Comparison of ENCODE assay signal across 1 cellular context in the genomic region with DNA sequence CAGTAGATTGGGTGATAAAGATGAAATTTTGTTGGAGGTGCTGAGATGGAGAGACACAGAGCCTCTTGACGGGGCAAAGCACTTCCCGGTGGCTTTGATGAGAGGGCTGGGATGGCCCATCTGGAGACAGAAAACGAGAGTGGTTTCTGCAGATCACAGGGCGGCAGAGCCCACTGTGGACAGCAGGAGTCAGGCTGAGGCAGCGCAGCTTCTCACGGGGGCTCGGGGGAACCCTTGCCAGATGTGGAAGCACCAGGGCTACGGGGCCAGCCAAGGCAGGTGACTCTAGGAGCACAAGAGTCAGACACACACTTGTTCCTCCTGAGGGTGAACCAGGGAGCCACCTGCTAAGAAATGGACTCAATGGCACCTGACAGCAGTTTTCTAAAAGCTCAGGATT.
TF ChIP-seq lines count a peak whose summit lies in the region.

No MANE protein-coding gene starts in this region.

TF ChIP-seq in WTC11, 78 proteins besides CTCF, POLR2A, EP300 and RAD21 (continued from another document):
- TF ChIP-seq, protein P1, sequence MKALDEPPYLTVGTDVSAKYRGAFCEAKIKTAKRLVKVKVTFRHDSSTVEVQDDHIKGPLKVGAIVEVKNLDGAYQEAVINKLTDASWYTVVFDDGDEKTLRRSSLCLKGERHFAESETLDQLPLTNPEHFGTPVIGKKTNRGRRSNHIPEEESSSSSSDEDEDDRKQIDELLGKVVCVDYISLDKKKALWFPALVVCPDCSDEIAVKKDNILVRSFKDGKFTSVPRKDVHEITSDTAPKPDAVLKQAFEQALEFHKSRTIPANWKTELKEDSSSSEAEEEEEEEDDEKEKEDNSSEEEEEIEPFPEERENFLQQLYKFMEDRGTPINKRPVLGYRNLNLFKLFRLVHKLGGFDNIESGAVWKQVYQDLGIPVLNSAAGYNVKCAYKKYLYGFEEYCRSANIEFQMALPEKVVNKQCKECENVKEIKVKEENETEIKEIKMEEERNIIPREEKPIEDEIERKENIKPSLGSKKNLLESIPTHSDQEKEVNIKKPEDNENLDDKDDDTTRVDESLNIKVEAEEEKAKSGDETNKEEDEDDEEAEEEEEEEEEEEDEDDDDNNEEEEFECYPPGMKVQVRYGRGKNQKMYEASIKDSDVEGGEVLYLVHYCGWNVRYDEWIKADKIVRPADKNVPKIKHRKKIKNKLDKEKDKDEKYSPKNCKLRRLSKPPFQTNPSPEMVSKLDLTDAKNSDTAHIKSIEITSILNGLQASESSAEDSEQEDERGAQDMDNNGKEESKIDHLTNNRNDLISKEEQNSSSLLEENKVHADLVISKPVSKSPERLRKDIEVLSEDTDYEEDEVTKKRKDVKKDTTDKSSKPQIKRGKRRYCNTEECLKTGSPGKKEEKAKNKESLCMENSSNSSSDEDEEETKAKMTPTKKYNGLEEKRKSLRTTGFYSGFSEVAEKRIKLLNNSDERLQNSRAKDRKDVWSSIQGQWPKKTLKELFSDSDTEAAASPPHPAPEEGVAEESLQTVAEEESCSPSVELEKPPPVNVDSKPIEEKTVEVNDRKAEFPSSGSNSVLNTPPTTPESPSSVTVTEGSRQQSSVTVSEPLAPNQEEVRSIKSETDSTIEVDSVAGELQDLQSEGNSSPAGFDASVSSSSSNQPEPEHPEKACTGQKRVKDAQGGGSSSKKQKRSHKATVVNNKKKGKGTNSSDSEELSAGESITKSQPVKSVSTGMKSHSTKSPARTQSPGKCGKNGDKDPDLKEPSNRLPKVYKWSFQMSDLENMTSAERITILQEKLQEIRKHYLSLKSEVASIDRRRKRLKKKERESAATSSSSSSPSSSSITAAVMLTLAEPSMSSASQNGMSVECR (CRISPR knock-in tag; IDR thresholded peaks at IDR 0.05; ENCODE audit: borderline replicate concordance) = no peak
- TF ChIP-seq, protein P2, sequence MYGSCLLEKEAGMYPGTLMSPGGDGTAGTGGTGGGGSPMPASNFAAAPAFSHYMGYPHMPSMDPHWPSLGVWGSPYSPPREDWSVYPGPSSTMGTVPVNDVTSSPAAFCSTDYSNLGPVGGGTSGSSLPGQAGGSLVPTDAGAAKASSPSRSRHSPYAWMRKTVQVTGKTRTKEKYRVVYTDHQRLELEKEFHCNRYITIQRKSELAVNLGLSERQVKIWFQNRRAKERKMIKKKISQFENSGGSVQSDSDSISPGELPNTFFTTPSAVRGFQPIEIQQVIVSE (CRISPR knock-in tag; IDR thresholded peaks at IDR 0.05; ENCODE audit: borderline replicate concordance) = no peak
- TF ChIP-seq, protein P3, sequence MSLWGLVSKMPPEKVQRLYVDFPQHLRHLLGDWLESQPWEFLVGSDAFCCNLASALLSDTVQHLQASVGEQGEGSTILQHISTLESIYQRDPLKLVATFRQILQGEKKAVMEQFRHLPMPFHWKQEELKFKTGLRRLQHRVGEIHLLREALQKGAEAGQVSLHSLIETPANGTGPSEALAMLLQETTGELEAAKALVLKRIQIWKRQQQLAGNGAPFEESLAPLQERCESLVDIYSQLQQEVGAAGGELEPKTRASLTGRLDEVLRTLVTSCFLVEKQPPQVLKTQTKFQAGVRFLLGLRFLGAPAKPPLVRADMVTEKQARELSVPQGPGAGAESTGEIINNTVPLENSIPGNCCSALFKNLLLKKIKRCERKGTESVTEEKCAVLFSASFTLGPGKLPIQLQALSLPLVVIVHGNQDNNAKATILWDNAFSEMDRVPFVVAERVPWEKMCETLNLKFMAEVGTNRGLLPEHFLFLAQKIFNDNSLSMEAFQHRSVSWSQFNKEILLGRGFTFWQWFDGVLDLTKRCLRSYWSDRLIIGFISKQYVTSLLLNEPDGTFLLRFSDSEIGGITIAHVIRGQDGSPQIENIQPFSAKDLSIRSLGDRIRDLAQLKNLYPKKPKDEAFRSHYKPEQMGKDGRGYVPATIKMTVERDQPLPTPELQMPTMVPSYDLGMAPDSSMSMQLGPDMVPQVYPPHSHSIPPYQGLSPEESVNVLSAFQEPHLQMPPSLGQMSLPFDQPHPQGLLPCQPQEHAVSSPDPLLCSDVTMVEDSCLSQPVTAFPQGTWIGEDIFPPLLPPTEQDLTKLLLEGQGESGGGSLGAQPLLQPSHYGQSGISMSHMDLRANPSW (CRISPR knock-in tag; conservative IDR thresholded peaks at IDR 0.05; ENCODE audit: low read depth) = no peak
- TF ChIP-seq MLX (CRISPR knock-in tag; IDR thresholded peaks at IDR 0.05) = no peak
- no peak for TF ChIP-seq FOXP4 (CRISPR knock-in tag; IDR thresholded peaks at IDR 0.05)
- TF ChIP-seq SMAD4 (CRISPR knock-in tag; IDR thresholded peaks at IDR 0.05) = no peak
- no peak for TF ChIP-seq EMX1 (CRISPR knock-in tag; IDR thresholded peaks at IDR 0.05)
- TF ChIP-seq, protein P4, sequence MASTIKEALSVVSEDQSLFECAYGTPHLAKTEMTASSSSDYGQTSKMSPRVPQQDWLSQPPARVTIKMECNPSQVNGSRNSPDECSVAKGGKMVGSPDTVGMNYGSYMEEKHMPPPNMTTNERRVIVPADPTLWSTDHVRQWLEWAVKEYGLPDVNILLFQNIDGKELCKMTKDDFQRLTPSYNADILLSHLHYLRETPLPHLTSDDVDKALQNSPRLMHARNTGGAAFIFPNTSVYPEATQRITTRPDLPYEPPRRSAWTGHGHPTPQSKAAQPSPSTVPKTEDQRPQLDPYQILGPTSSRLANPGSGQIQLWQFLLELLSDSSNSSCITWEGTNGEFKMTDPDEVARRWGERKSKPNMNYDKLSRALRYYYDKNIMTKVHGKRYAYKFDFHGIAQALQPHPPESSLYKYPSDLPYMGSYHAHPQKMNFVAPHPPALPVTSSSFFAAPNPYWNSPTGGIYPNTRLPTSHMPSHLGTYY (CRISPR knock-in tag; IDR thresholded peaks at IDR 0.05) = no peak
- no peak for TF ChIP-seq ZNF121 (CRISPR knock-in tag; IDR thresholded peaks at IDR 0.05)
TF ChIP-seq in WTC11: peak in this region for 0.
